21 cellular contexts compared by ENCODE assay signal in genomic region chr1:53132176-53132575, GRCh38. TPM values are rescaled to one million over a fixed set of nuclear protein-coding genes. Genes with fewer than 3 reads are reported as not detected.
"Had no signal": no experiment of that assay in that cellular context is flagged by ENCODE, and none has a peak within 500 bp of the region (broad histone marks: within the 10 kb centered on the region; RNA-seq: fewer than 3 reads in every experiment).

No MANE protein-coding gene starts in this region.

- H2AFZ ChIP-seq: hepatocyte had no signal

- H3K4me3 ChIP-seq: hepatocyte, ovary had no signal

- ATAC-seq: activated CD8-positive, alpha-beta T cell treated with anti-CD3 and anti-CD28 coated beads, Interleukin-2, amount 10 ng/mL, durations not matched to agents 7 days and 5 days; left lobe of liver had no signal

- H3K36me3 ChIP-seq: ovary had no signal

- H3K27me3 ChIP-seq: hepatocyte, ovary had no signal

- DNase-seq: activated CD4-positive, alpha-beta T cell treated with anti-CD3 and anti-CD28 coated beads, Interleukin-2, amount 10 ng/mL, durations not matched to agents 24 days and 14 days; activated CD4-positive, CD25-positive, alpha-beta regulatory T cell; activated CD8-positive, alpha-beta memory T cell treated with anti-CD3 and anti-CD28 coated beads, Interleukin-2, amount 50 U/mL, for 4 hours; activated CD8-positive, alpha-beta T cell treated with anti-CD3 and anti-CD28 coated beads, Interleukin-2, amount 10 ng/mL, durations not matched to agents 7 days and 5 days; activated naive CD8-positive, alpha-beta T cell treated with anti-CD3 and anti-CD28 coated beads for 36 hours; activated T-cell treated with anti-CD3 and anti-CD28 coated beads, Interleukin-2, amount 50 U/mL, for 48 hours; amygdala; dermis blood vessel endothelial cell; mammary epithelial cell; stimulated activated CD4-positive, alpha-beta T cell treated with anti-CD3 and anti-CD28 coated beads, Interleukin-4, amount 100 ng/mL, for 1 hour; stimulated activated naive CD4-positive, alpha-beta T cell treated with Interleukin-2 at 50 U/mL for 16 hours had no signal

- H3K9me3 Mint-ChIP-seq: activated CD4-positive, alpha-beta T cell treated with anti-CD3 and anti-CD28 coated beads, Interleukin-2, amount 10 ng/mL, durations not matched to agents 24 days and 14 days; activated naive CD8-positive, alpha-beta T cell treated with anti-CD3 and anti-CD28 coated beads for 36 hours; neural crest cell had no signal

- H3K4me3 Mint-ChIP-seq: activated CD4-positive, alpha-beta T cell treated with anti-CD3 and anti-CD28 coated beads, Interleukin-2, amount 10 ng/mL, durations not matched to agents 24 days and 14 days; activated CD8-positive, alpha-beta T cell treated with anti-CD3 and anti-CD28 coated beads, Interleukin-2, amount 10 ng/mL, durations not matched to agents 7 days and 5 days; activated naive CD8-positive, alpha-beta T cell treated with anti-CD3 and anti-CD28 coated beads for 36 hours; brain; neural crest cell; T-helper 2 cell treated with Interferon-gamma antibody and Interleukin-4, amounts not matched to agents 5 μg/mL and 100 μg/mL, for 36 hours had no signal

- H3K27ac ChIP-seq: hepatocyte, ovary had no signal

- H3K27ac Mint-ChIP-seq: activated CD4-positive, alpha-beta T cell treated with anti-CD3 and anti-CD28 coated beads, Interleukin-2, amount 10 ng/mL, durations not matched to agents 24 days and 14 days; activated CD8-positive, alpha-beta T cell treated with anti-CD3 and anti-CD28 coated beads, Interleukin-2, amount 10 ng/mL, durations not matched to agents 7 days and 5 days; activated naive CD8-positive, alpha-beta T cell treated with anti-CD3 and anti-CD28 coated beads for 36 hours; brain; T-helper 2 cell treated with Interferon-gamma antibody and Interleukin-4, amounts not matched to agents 5 μg/mL and 100 μg/mL, for 36 hours had no signal

- H3K9me3 ChIP-seq: ovary had no signal

- H3K4me2 ChIP-seq: hepatocyte had no signal

- H3K4me1 Mint-ChIP-seq: activated CD4-positive, alpha-beta T cell treated with anti-CD3 and anti-CD28 coated beads, Interleukin-2, amount 10 ng/mL, durations not matched to agents 24 days and 14 days; activated naive CD8-positive, alpha-beta T cell treated with anti-CD3 and anti-CD28 coated beads for 36 hours had no signal

RNA-seq across cellular contexts. Expression of gene SLC1A7, which starts 10.3 kb away (rescaled TPM):
- total RNA-seq: activated CD4-positive, alpha-beta T cell treated with anti-CD3 and anti-CD28 coated beads, Interleukin-2, amount 10 ng/mL, durations not matched to agents 24 days and 14 days; activated CD8-positive, alpha-beta T cell treated with anti-CD3 and anti-CD28 coated beads, Interleukin-2, amount 10 ng/mL, durations not matched to agents 7 days and 5 days; activated naive CD8-positive, alpha-beta T cell treated with anti-CD3 and anti-CD28 coated beads for 36 hours; cerebellum; dermis blood vessel endothelial cell; hepatocyte; mammary epithelial cell; neural crest cell; temporal lobe; ureter had no signal
- polyA plus RNA-seq: hepatocyte, keratinocyte, mammary epithelial cell had no signal
